In the genomic region with DNA sequence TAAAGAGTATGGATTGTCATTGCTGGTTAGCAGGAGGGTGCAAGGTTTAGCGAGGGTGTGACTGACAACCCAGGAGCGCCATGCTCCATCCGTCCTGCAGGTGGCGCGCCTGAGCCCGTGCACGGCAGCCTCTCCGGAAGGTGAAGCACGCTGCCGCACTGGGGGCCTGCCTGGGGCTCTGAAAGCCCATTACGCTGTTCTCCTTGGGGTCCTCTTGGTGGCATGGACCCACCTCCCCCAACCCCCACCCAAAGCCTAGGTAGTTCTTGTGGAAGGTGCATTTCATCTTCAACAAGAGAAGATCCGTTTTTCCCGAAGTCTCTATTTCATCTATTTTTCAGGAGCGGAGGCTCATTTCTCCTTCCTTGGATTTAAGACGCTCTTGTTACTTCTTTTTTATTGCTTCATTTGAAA, we compare ENCODE assay signal across 8 cellular contexts.
DNase-seq lines count a peak whose midpoint lies in the region; ATAC-seq and TF ChIP-seq lines count a peak whose summit lies in the region.

No MANE protein-coding gene starts in this region.

- H3K4me3 ChIP-seq in AG10803 (ENCODE audit: low read length), result no peak overlapping the region
- no peak overlapping the region for H3K4me3 ChIP-seq in thyroid gland (replicated peaks in 1 of 3)

- H3K36me3 Mint-ChIP-seq in nephron progenitor cell (ENCODE audit: low read depth), result peaks cover 1% of the 10 kb centered on the region

- WGBS in thyroid gland, 2 donors, result 23 to 25% methylated on average over 15 of the region's 15 CpGs

- no peaks in the 10 kb centered on the region for H3K4me1 ChIP-seq in thyroid gland

- no peaks in the 10 kb centered on the region for H3K27me3 ChIP-seq in thyroid gland

- peaks cover 29% of the 10 kb centered on the region for H3K4me1 Mint-ChIP-seq in nephron progenitor cell

- DNase-seq in AG10803 (ENCODE audit: low read depth), result no peak
- DNase-seq in activated CD4-positive, alpha-beta T cell treated with anti-CD3 and anti-CD28 coated beads, Interleukin-2, amount 50 U/mL, for 1 hour, result peak; percentile 49
- DNase-seq in effector CD4-positive, alpha-beta T cell, result peak; percentile 35
- peak; percentile 69 for DNase-seq in nephron progenitor cell
- peak; percentile 6 to 18 for DNase-seq in thyroid gland
- no peak for DNase-seq in NCI-H748 treated with DMSO at 0.1 percent for 48 hours (lab: John Stamatoyannopoulos, UW)

- peaks cover 37% of the 10 kb centered on the region for H3K9me3 Mint-ChIP-seq in nephron progenitor cell

- intact Hi-C loops in thyroid gland (cut with DNase I), result loop anchor here (5.0 kb wide), 1 partner anchor 87 kb away; no protein-coding TSS in a partner anchor

- no peak overlapping the region for H3K27ac Mint-ChIP-seq in nephron progenitor cell

- no peaks in the 10 kb centered on the region for H3K9me3 ChIP-seq in thyroid gland

- ATAC-seq in HG02852 (IDR thresholded peaks at IDR 0.05; ENCODE audit: unreplicated experiment) (peak; percentile 48), GM21528 (IDR thresholded peaks at IDR 0.05; ENCODE audit: low FRiP score, unreplicated experiment) (no peak)

- H3K27me3 Mint-ChIP-seq in nephron progenitor cell (ENCODE audit: low read depth, poor library complexity), result peaks cover 38% of the 10 kb centered on the region

- TF ChIP-seq CTCF in AG10803 (conservative IDR thresholded peaks at IDR 0.05; ENCODE audit: low read length) (peak; percentile 79), nephron progenitor cell (IDR thresholded peaks at IDR 0.05) (peak; percentile 77), thyroid gland (IDR thresholded peaks at IDR 0.05) (peak; percentile 46 to 85 (median 58))

- H3K27ac ChIP-seq in thyroid gland, result no peak overlapping the region

- no peaks in the 10 kb centered on the region for H3K36me3 ChIP-seq in thyroid gland

- TF ChIP-seq POLR2A in thyroid gland (IDR thresholded peaks at IDR 0.05), result no peak

- H3K4me3 Mint-ChIP-seq in nephron progenitor cell, result no peak overlapping the region

Comparison
In these comparisons a context has a peak if more than half of its experiments do, and no peak if none do; other contexts are left out.
1. DNase-seq: peak in activated CD4-positive, alpha-beta T cell treated with anti-CD3 and anti-CD28 coated beads, Interleukin-2, amount 50 U/mL, for 1 hour (single experiment), effector CD4-positive, alpha-beta T cell (single experiment), nephron progenitor cell (single experiment) and thyroid gland (2 of 2); none in AG10803 (single experiment) and NCI-H748 treated with DMSO at 0.1 percent for 48 hours (single experiment).
2. Peak in every context shown above with its lines, with median percentiles within 50 percentile points of each other: CTCF ChIP-seq.